In genomic region chr15:78102741-78103140, GRCh38 we compare ENCODE assay signal across 19 cellular contexts. TPM values are rescaled to one million over a fixed set of nuclear protein-coding genes. Genes with fewer than 3 reads are reported as not detected.
DNase-seq lines count a peak whose midpoint lies in the region; ATAC-seq and TF ChIP-seq lines count a peak whose summit lies in the region.
"Had no signal": no experiment of that assay in that cellular context is flagged by ENCODE, and none has a peak within 500 bp of the region (broad histone marks: within the 10 kb centered on the region; RNA-seq: fewer than 3 reads in every experiment).

No MANE protein-coding gene starts in this region.

- H3K4me3 ChIP-seq in right lobe of liver (no peak overlapping the region), hepatocyte (no peak overlapping the region)
- H3K4me3 ChIP-seq: thoracic aorta had no signal

- no peak overlapping the region for H3K4me3 Mint-ChIP-seq in activated naive CD8-positive, alpha-beta T cell treated with anti-CD3 and anti-CD28 coated beads for 36 hours
- H3K4me3 Mint-ChIP-seq in activated naive CD8-positive, alpha-beta T cell treated with anti-CD3 and anti-CD28 coated beads, Interleukin-2, amount 50 U/mL, for 24 hours = no peak overlapping the region
- no peak overlapping the region for H3K4me3 Mint-ChIP-seq in T-helper 17 cell

- no peak overlapping the region for H2AFZ ChIP-seq in hepatocyte

- intact Hi-C loops in right lobe of liver (cut with DNase I) = loop anchor here in 1 of 2 donors (10.0 kb wide), 1 partner anchor 108 kb away; no protein-coding TSS in a partner anchor

- H3K36me3 Mint-ChIP-seq in activated naive CD8-positive, alpha-beta T cell treated with anti-CD3 and anti-CD28 coated beads for 36 hours = no peaks in the 10 kb centered on the region
- no peaks in the 10 kb centered on the region for H3K36me3 Mint-ChIP-seq in activated naive CD8-positive, alpha-beta T cell treated with anti-CD3 and anti-CD28 coated beads, Interleukin-2, amount 50 U/mL, for 24 hours (ENCODE audit: low read depth)
- no peaks in the 10 kb centered on the region for H3K36me3 Mint-ChIP-seq in T-helper 17 cell (ENCODE audit: low read depth)

- DNase-seq in activated naive CD8-positive, alpha-beta T cell treated with anti-CD3 and anti-CD28 coated beads for 36 hours = no peak
- DNase-seq in activated naive CD8-positive, alpha-beta T cell treated with anti-CD3 and anti-CD28 coated beads, Interleukin-2, amount 50 U/mL, for 24 hours = no peak
- DNase-seq in T-helper 17 cell (no peak), right lobe of liver (peak in 2 of 3 donors; percentile 5 to 29), SIG-M5 treated with dmso at 0.1 percent for 504 hours (lab: John Stamatoyannopoulos, UW; ENCODE audit: unreplicated experiment) (no peak), hepatocyte (ENCODE audit: low spot score) (no peak)
- DNase-seq: Calu3, cerebellar nuclear complex, glutamatergic neuron, Karpas-422, NCI-H1105, nucleus accumbens, SW 1271 had no signal

- H3K9me3 Mint-ChIP-seq in activated naive CD8-positive, alpha-beta T cell treated with anti-CD3 and anti-CD28 coated beads for 36 hours = no peaks in the 10 kb centered on the region
- H3K9me3 Mint-ChIP-seq in activated naive CD8-positive, alpha-beta T cell treated with anti-CD3 and anti-CD28 coated beads, Interleukin-2, amount 50 U/mL, for 24 hours = no peaks in the 10 kb centered on the region

- H3K27ac Mint-ChIP-seq in activated naive CD8-positive, alpha-beta T cell treated with anti-CD3 and anti-CD28 coated beads for 36 hours = peak overlapping the region; percentile 84
- no peak overlapping the region for H3K27ac Mint-ChIP-seq in activated naive CD8-positive, alpha-beta T cell treated with anti-CD3 and anti-CD28 coated beads, Interleukin-2, amount 50 U/mL, for 24 hours
- peak overlapping the region; percentile 94 for H3K27ac Mint-ChIP-seq in T-helper 17 cell

- no peaks in the 10 kb centered on the region for H3K4me1 ChIP-seq in right lobe of liver
- H3K4me1 ChIP-seq in hepatocyte (ENCODE audit: insufficient read depth) = no peaks in the 10 kb centered on the region

- TF ChIP-seq POLR2A in right lobe of liver (IDR thresholded peaks at IDR 0.05) = no peak

- no peaks in the 10 kb centered on the region for H4K20me1 ChIP-seq in hepatocyte (ENCODE audit: insufficient read depth, poor library complexity, severe bottlenecking)

- H3K27me3 ChIP-seq in right lobe of liver = no peaks in the 10 kb centered on the region
- no peaks in the 10 kb centered on the region for H3K27me3 ChIP-seq in hepatocyte

- TF ChIP-seq CTCF in right lobe of liver (IDR thresholded peaks at IDR 0.05) = no peak
- TF ChIP-seq CTCF in hepatocyte (IDR thresholded peaks at IDR 0.05; ENCODE audit: poor library complexity) = no peak

- H3K27ac ChIP-seq in right lobe of liver (no peak overlapping the region), hepatocyte (no peak overlapping the region)
- H3K27ac ChIP-seq: thoracic aorta had no signal

- WGBS in right lobe of liver (ENCODE audit: insufficient coverage, low coverage, low lambda C conversion rate, missing lambda C conversion rate) = no CpG with 5 or more reads among the region's 6 CpGs
- 90% methylated on average over 6 of the region's 6 CpGs for WGBS in hepatocyte (ENCODE audit: low lambda C conversion rate, missing lambda C conversion rate)

- H3K4me1 Mint-ChIP-seq in activated naive CD8-positive, alpha-beta T cell treated with anti-CD3 and anti-CD28 coated beads for 36 hours = peaks cover 43% of the 10 kb centered on the region
- H3K4me1 Mint-ChIP-seq in activated naive CD8-positive, alpha-beta T cell treated with anti-CD3 and anti-CD28 coated beads, Interleukin-2, amount 50 U/mL, for 24 hours = peaks cover 35% of the 10 kb centered on the region
- H3K4me1 Mint-ChIP-seq in T-helper 17 cell = peaks cover 36% of the 10 kb centered on the region

- no peaks in the 10 kb centered on the region for H3K9me2 ChIP-seq in hepatocyte (replicated peaks; ENCODE audit: insufficient read depth)

- H3K4me2 ChIP-seq in hepatocyte = no peak overlapping the region

- H3K36me3 ChIP-seq in right lobe of liver (no peaks in the 10 kb centered on the region), hepatocyte (replicated peaks; ENCODE audit: insufficient read depth, low read depth) (no peaks in the 10 kb centered on the region)
- H3K36me3 ChIP-seq: thoracic aorta had no signal

- no peak for ATAC-seq in activated naive CD8-positive, alpha-beta T cell treated with anti-CD3 and anti-CD28 coated beads, Interleukin-2, amount 50 U/mL, for 24 hours
- ATAC-seq in T-helper 17 cell (no peak), right lobe of liver (no peak), HG02678 (IDR thresholded peaks at IDR 0.05; ENCODE audit: unreplicated experiment) (no peak)

- H3K9me3 ChIP-seq in T-helper 17 cell (ENCODE audit: control insufficient read depth, low read length, poor library complexity, severe bottlenecking) (no peaks in the 10 kb centered on the region), right lobe of liver (no peaks in the 10 kb centered on the region), hepatocyte (ENCODE audit: low read depth) (no peaks in the 10 kb centered on the region)
- H3K9me3 ChIP-seq: thoracic aorta had no signal

- no peaks in the 10 kb centered on the region for H3K79me2 ChIP-seq in hepatocyte

- no peaks in the 10 kb centered on the region for H3K27me3 Mint-ChIP-seq in activated naive CD8-positive, alpha-beta T cell treated with anti-CD3 and anti-CD28 coated beads for 36 hours
- H3K27me3 Mint-ChIP-seq in activated naive CD8-positive, alpha-beta T cell treated with anti-CD3 and anti-CD28 coated beads, Interleukin-2, amount 50 U/mL, for 24 hours = no peaks in the 10 kb centered on the region
- no peaks in the 10 kb centered on the region for H3K27me3 Mint-ChIP-seq in T-helper 17 cell

RNA-seq across cellular contexts. Expression of gene SH2D7, which starts 10.4 kb away (rescaled TPM):
- total RNA-seq in activated naive CD8-positive, alpha-beta T cell treated with anti-CD3 and anti-CD28 coated beads for 36 hours = not detected
- total RNA-seq in T-helper 17 cell (not detected), right lobe of liver (not detected), hepatocyte (not detected in 2 replicates)
- polyA plus RNA-seq in hepatocyte = 0.22 TPM in 1 of 2 replicates, not detected in the other
- total RNA-seq: astrocyte, Calu3, fibroblast of lung, liver, renal cortical epithelial cell, thoracic aorta had no signal
- polyA plus RNA-seq: liver had no signal

RNA-seq across cellular contexts. Expression of gene TBC1D2B, which starts 25.2 kb away (rescaled TPM):
- 10 to 100 TPM; 39.4 to 44.1 TPM for total RNA-seq in activated naive CD8-positive, alpha-beta T cell treated with anti-CD3 and anti-CD28 coated beads for 36 hours
- total RNA-seq in T-helper 17 cell (100 to 1,000 TPM in 1 of 2 donors, 10 to 100 TPM in 1; 91.0 to 130 TPM), right lobe of liver (10 to 100 TPM; 23.7 to 81.4 (median 29.6) TPM), hepatocyte (33.8 and 38.4 TPM in 2 replicates)
- polyA plus RNA-seq in hepatocyte = 24.8 and 29.3 TPM in 2 replicates

RNA-seq across cellular contexts. Expression of gene CIB2, which starts 28.5 kb away (rescaled TPM):
- 1 to 10 TPM; 1.8 to 1.9 TPM for total RNA-seq in activated naive CD8-positive, alpha-beta T cell treated with anti-CD3 and anti-CD28 coated beads for 36 hours
- total RNA-seq in T-helper 17 cell = under 1 TPM; 0.63 to 0.65 TPM
- total RNA-seq in right lobe of liver = 1 to 10 TPM in 2 of 6 experiments, under 1 TPM in 3, not detected in 1; 0.22 to 1.3 (median 0.74) TPM
- 48.9 and 68.9 TPM in 2 replicates for total RNA-seq in hepatocyte
- 40.5 and 46.3 TPM in 2 replicates for polyA plus RNA-seq in hepatocyte

RNA-seq across cellular contexts. Expression of gene IDH3A, which starts 46.4 kb away (rescaled TPM):
- 100 to 1,000 TPM; 149 to 150 TPM for total RNA-seq in activated naive CD8-positive, alpha-beta T cell treated with anti-CD3 and anti-CD28 coated beads for 36 hours
- 10 to 100 TPM; 37.8 to 51.2 TPM for total RNA-seq in T-helper 17 cell
- 10 to 100 TPM; 22.0 to 46.5 (median 34.6) TPM for total RNA-seq in right lobe of liver
- 81.0 and 102 TPM in 2 replicates for total RNA-seq in hepatocyte
- polyA plus RNA-seq in hepatocyte = 51.5 and 62.3 TPM in 2 replicates

Comparison
In these comparisons a context has a peak if more than half of its experiments do, and no peak if none do; other contexts are left out.
1. DNase-seq: peak in right lobe of liver (2 of 3); none in activated naive CD8-positive, alpha-beta T cell treated with anti-CD3 and anti-CD28 coated beads for 36 hours (single experiment), activated naive CD8-positive, alpha-beta T cell treated with anti-CD3 and anti-CD28 coated beads, Interleukin-2, amount 50 U/mL, for 24 hours (single experiment), T-helper 17 cell (0 of 3), SIG-M5 treated with dmso at 0.1 percent for 504 hours (single experiment) and hepatocyte (single experiment).
2. RNA of gene CIB2, which starts 28.5 kb away (total RNA-seq): 48.9 to 68.9 TPM in hepatocyte; 1.8 to 1.9 TPM in activated naive CD8-positive, alpha-beta T cell treated with anti-CD3 and anti-CD28 coated beads for 36 hours, 0.22 to 1.3 TPM in right lobe of liver and 0.63 to 0.65 TPM in T-helper 17 cell; every median in the first group is over 10 times any median in the second.